ENCODE assay signal across 1 cellular context in the genomic region with DNA sequence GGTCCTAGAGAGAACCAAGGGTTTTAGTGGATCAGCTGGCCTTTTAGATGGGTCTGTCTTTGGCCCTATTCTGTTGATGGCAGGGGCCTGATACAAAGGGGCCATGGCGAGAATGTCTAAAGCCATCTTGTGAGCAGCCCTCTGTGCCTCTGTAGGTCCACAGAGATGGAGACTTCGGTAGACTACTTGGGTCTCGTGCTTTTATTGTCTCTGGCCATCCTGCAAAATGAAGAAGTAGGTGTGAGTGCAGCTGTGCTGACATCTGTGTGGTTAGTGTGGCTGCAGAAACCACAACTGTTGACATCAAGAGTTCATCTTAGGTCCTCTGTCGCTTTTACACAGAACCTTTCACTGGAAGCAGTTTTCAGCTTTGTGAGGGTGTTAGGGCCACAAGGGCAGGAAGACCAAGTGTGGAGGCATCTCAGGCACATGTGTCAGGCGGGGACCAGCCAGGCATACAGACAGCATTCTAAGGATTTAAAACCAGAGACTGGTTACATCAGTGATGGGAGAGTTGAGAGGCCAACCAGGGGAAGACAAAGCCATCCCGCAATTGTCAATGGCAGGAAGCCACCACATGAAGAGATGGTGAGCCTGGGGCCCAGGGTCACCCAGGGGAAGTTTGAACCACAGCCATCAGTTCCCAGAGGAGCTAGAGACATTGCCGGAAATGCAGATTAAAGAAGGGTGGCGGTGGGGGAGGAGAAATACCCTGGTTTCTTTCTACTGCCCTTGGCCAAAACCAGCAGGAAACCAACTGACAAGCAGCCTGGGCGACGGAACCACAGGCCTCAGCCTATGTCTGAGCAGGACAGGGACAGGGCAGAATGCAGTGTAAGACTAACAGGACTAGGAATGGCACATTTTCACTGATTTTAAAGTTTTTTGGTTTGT.
TF ChIP-seq lines count a peak whose summit lies in the region.

No MANE protein-coding gene starts in this region.

TF ChIP-seq in K562, 482 proteins besides CTCF, POLR2A, EP300 and RAD21 (continued from another document and continues in another):
- TF ChIP-seq, protein P1, sequence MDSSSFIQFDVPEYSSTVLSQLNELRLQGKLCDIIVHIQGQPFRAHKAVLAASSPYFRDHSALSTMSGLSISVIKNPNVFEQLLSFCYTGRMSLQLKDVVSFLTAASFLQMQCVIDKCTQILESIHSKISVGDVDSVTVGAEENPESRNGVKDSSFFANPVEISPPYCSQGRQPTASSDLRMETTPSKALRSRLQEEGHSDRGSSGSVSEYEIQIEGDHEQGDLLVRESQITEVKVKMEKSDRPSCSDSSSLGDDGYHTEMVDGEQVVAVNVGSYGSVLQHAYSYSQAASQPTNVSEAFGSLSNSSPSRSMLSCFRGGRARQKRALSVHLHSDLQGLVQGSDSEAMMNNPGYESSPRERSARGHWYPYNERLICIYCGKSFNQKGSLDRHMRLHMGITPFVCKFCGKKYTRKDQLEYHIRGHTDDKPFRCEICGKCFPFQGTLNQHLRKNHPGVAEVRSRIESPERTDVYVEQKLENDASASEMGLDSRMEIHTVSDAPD (CRISPR knock-in tag; IDR thresholded peaks at IDR 0.05), result no peak
- TF ChIP-seq, protein P2, sequence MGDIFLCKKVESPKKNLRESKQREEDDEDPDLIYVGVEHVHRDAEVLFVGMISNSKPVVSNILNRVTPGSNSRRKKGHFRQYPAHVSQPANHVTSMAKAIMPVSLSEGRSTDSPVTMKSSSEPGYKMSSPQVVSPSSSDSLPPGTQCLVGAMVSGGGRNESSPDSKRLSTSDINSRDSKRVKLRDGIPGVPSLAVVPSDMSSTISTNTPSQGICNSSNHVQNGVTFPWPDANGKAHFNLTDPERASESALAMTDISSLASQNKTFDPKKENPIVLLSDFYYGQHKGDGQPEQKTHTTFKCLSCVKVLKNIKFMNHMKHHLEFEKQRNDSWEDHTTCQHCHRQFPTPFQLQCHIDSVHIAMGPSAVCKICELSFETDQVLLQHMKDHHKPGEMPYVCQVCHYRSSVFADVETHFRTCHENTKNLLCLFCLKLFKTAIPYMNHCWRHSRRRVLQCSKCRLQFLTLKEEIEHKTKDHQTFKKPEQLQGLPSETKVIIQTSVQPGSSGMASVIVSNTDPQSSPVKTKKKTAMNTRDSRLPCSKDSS (IDR thresholded peaks at IDR 0.05; ENCODE audit: low read depth, partially characterized antibody), result no peak
- no peak for TF ChIP-seq MCM2 (IDR thresholded peaks at IDR 0.05; ENCODE audit: low read depth)
- TF ChIP-seq PHF20 (IDR thresholded peaks at IDR 0.05; ENCODE audit: partially characterized antibody), result no peak
- TF ChIP-seq, protein P3, sequence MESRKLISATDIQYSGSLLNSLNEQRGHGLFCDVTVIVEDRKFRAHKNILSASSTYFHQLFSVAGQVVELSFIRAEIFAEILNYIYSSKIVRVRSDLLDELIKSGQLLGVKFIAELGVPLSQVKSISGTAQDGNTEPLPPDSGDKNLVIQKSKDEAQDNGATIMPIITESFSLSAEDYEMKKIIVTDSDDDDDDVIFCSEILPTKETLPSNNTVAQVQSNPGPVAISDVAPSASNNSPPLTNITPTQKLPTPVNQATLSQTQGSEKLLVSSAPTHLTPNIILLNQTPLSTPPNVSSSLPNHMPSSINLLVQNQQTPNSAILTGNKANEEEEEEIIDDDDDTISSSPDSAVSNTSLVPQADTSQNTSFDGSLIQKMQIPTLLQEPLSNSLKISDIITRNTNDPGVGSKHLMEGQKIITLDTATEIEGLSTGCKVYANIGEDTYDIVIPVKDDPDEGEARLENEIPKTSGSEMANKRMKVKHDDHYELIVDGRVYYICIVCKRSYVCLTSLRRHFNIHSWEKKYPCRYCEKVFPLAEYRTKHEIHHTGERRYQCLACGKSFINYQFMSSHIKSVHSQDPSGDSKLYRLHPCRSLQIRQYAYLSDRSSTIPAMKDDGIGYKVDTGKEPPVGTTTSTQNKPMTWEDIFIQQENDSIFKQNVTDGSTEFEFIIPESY (CRISPR knock-in tag; IDR thresholded peaks at IDR 0.05), result no peak
- no peak for TF ChIP-seq STAG1 (CRISPR knock-in tag; IDR thresholded peaks at IDR 0.05; ENCODE audit: borderline replicate concordance)
- no peak for TF ChIP-seq BRD4 (IDR thresholded peaks at IDR 0.05)
- TF ChIP-seq, protein P4, sequence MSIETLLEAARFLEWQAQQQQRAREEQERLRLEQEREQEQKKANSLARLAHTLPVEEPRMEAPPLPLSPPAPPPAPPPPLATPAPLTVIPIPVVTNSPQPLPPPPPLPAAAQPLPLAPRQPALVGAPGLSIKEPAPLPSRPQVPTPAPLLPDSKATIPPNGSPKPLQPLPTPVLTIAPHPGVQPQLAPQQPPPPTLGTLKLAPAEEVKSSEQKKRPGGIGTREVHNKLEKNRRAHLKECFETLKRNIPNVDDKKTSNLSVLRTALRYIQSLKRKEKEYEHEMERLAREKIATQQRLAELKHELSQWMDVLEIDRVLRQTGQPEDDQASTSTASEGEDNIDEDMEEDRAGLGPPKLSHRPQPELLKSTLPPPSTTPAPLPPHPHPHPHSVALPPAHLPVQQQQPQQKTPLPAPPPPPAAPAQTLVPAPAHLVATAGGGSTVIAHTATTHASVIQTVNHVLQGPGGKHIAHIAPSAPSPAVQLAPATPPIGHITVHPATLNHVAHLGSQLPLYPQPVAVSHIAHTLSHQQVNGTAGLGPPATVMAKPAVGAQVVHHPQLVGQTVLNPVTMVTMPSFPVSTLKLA (conservative IDR thresholded peaks at IDR 0.05), result no peak
- TF ChIP-seq, protein P5, sequence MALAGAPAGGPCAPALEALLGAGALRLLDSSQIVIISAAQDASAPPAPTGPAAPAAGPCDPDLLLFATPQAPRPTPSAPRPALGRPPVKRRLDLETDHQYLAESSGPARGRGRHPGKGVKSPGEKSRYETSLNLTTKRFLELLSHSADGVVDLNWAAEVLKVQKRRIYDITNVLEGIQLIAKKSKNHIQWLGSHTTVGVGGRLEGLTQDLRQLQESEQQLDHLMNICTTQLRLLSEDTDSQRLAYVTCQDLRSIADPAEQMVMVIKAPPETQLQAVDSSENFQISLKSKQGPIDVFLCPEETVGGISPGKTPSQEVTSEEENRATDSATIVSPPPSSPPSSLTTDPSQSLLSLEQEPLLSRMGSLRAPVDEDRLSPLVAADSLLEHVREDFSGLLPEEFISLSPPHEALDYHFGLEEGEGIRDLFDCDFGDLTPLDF (CRISPR knock-in tag; IDR thresholded peaks at IDR 0.05), result no peak
- TF ChIP-seq SMARCC2 (IDR thresholded peaks at IDR 0.05; ENCODE audit: low read depth), result no peak
- no peak for TF ChIP-seq MTA1 (IDR thresholded peaks at IDR 0.05; ENCODE audit: borderline replicate concordance)
- no peak for TF ChIP-seq KAT2B (IDR thresholded peaks at IDR 0.05; ENCODE audit: low read depth, low read length)
- TF ChIP-seq TCF7 (IDR thresholded peaks at IDR 0.05; ENCODE audit: borderline replicate concordance), result no peak
- TF ChIP-seq SRSF1 (IDR thresholded peaks at IDR 0.05; ENCODE audit: low read depth, low read length), result no peak
- TF ChIP-seq KDM4B (IDR thresholded peaks at IDR 0.05; ENCODE audit: borderline replicate concordance in 2 of 2, low read depth in 1 of 2), result no peak
- TF ChIP-seq, protein P6, sequence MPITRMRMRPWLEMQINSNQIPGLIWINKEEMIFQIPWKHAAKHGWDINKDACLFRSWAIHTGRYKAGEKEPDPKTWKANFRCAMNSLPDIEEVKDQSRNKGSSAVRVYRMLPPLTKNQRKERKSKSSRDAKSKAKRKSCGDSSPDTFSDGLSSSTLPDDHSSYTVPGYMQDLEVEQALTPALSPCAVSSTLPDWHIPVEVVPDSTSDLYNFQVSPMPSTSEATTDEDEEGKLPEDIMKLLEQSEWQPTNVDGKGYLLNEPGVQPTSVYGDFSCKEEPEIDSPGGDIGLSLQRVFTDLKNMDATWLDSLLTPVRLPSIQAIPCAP (CRISPR knock-in tag; IDR thresholded peaks at IDR 0.05; ENCODE audit: borderline replicate concordance), result no peak
- TF ChIP-seq BACH1 (tag; IDR thresholded peaks at IDR 0.05), result peak; percentile 36; the same call in 1 of the 2 replicates
- TF ChIP-seq, protein P7, sequence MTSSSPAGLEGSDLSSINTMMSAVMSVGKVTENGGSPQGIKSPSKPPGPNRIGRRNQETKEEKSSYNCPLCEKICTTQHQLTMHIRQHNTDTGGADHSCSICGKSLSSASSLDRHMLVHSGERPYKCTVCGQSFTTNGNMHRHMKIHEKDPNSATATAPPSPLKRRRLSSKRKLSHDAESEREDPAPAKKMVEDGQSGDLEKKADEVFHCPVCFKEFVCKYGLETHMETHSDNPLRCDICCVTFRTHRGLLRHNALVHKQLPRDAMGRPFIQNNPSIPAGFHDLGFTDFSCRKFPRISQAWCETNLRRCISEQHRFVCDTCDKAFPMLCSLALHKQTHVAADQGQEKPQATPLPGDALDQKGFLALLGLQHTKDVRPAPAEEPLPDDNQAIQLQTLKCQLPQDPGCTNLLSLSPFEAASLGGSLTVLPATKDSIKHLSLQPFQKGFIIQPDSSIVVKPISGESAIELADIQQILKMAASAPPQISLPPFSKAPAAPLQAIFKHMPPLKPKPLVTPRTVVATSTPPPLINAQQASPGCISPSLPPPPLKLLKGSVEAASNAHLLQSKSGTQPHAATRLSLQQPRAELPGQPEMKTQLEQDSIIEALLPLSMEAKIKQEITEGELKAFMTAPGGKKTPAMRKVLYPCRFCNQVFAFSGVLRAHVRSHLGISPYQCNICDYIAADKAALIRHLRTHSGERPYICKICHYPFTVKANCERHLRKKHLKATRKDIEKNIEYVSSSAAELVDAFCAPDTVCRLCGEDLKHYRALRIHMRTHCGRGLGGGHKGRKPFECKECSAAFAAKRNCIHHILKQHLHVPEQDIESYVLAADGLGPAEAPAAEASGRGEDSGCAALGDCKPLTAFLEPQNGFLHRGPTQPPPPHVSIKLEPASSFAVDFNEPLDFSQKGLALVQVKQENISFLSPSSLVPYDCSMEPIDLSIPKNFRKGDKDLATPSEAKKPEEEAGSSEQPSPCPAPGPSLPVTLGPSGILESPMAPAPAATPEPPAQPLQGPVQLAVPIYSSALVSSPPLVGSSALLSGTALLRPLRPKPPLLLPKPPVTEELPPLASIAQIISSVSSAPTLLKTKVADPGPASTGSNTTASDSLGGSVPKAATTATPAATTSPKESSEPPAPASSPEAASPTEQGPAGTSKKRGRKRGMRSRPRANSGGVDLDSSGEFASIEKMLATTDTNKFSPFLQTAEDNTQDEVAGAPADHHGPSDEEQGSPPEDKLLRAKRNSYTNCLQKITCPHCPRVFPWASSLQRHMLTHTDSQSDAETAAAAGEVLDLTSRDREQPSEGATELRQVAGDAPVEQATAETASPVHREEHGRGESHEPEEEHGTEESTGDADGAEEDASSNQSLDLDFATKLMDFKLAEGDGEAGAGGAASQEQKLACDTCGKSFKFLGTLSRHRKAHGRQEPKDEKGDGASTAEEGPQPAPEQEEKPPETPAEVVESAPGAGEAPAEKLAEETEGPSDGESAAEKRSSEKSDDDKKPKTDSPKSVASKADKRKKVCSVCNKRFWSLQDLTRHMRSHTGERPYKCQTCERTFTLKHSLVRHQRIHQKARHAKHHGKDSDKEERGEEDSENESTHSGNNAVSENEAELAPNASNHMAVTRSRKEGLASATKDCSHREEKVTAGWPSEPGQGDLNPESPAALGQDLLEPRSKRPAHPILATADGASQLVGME (CRISPR knock-in tag; IDR thresholded peaks at IDR 0.05), result no peak
- no peak for TF ChIP-seq SREBF1 (IDR thresholded peaks at IDR 0.05; ENCODE audit: borderline replicate concordance, low read depth, low read length)
- no peak for TF ChIP-seq SMAD3 (CRISPR knock-in tag; conservative IDR thresholded peaks at IDR 0.05)
- TF ChIP-seq FOXK2 (conservative IDR thresholded peaks at IDR 0.05 in 1 of 2, IDR thresholded peaks at IDR 0.05 in 1 of 2; ENCODE audit: low read depth in 2 of 2), result no peak
- peak; percentile 25; the same call in 1 of the 2 replicates for TF ChIP-seq SPI1 (IDR thresholded peaks at IDR 0.05; ENCODE audit: borderline replicate concordance, low read depth, low read length)
- TF ChIP-seq KLF16 (IDR thresholded peaks at IDR 0.05), result peak; percentile 63; the same call in 1 of the 2 replicates
- TF ChIP-seq ELF1 (tag; IDR thresholded peaks at IDR 0.05), result no peak
- TF ChIP-seq CEBPB (tag; IDR thresholded peaks at IDR 0.05), result no peak
- TF ChIP-seq, protein P8, sequence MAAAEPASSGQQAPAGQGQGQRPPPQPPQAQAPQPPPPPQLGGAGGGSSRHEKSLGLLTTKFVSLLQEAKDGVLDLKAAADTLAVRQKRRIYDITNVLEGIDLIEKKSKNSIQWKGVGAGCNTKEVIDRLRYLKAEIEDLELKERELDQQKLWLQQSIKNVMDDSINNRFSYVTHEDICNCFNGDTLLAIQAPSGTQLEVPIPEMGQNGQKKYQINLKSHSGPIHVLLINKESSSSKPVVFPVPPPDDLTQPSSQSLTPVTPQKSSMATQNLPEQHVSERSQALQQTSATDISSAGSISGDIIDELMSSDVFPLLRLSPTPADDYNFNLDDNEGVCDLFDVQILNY (CRISPR knock-in tag; IDR thresholded peaks at IDR 0.05), result no peak
- peak; percentile 82 for TF ChIP-seq ZNF766 (CRISPR knock-in tag; conservative IDR thresholded peaks at IDR 0.05)
- TF ChIP-seq JUN (IDR thresholded peaks at IDR 0.05; ENCODE audit: borderline replicate concordance, low read depth, low read length), result no peak
- no peak for TF ChIP-seq JUN (CRISPR knock-in tag; IDR thresholded peaks at IDR 0.05; ENCODE audit: borderline replicate concordance)
- no peak for TF ChIP-seq ESRRB (CRISPR knock-in tag; IDR thresholded peaks at IDR 0.05; ENCODE audit: borderline replicate concordance)
- TF ChIP-seq, protein P9, sequence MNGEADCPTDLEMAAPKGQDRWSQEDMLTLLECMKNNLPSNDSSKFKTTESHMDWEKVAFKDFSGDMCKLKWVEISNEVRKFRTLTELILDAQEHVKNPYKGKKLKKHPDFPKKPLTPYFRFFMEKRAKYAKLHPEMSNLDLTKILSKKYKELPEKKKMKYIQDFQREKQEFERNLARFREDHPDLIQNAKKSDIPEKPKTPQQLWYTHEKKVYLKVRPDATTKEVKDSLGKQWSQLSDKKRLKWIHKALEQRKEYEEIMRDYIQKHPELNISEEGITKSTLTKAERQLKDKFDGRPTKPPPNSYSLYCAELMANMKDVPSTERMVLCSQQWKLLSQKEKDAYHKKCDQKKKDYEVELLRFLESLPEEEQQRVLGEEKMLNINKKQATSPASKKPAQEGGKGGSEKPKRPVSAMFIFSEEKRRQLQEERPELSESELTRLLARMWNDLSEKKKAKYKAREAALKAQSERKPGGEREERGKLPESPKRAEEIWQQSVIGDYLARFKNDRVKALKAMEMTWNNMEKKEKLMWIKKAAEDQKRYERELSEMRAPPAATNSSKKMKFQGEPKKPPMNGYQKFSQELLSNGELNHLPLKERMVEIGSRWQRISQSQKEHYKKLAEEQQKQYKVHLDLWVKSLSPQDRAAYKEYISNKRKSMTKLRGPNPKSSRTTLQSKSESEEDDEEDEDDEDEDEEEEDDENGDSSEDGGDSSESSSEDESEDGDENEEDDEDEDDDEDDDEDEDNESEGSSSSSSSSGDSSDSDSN (IDR thresholded peaks at IDR 0.05; ENCODE audit: borderline replicate concordance in 1 of 2, low read depth in 2 of 2, low read length in 2 of 2), result no peak
- peak; percentile 56; the same call in 1 of the 2 replicates for TF ChIP-seq NCOA1 (IDR thresholded peaks at IDR 0.05; ENCODE audit: low read depth)
- TF ChIP-seq, protein P10, sequence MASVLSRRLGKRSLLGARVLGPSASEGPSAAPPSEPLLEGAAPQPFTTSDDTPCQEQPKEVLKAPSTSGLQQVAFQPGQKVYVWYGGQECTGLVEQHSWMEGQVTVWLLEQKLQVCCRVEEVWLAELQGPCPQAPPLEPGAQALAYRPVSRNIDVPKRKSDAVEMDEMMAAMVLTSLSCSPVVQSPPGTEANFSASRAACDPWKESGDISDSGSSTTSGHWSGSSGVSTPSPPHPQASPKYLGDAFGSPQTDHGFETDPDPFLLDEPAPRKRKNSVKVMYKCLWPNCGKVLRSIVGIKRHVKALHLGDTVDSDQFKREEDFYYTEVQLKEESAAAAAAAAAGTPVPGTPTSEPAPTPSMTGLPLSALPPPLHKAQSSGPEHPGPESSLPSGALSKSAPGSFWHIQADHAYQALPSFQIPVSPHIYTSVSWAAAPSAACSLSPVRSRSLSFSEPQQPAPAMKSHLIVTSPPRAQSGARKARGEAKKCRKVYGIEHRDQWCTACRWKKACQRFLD (CRISPR knock-in tag; IDR thresholded peaks at IDR 0.05), result peak; percentile 72; the same call in 1 of the 2 replicates
- TF ChIP-seq ETV5 (CRISPR knock-in tag; IDR thresholded peaks at IDR 0.05; ENCODE audit: low read depth), result peak; percentile 11; the same call in 1 of the 2 replicates
- no peak for TF ChIP-seq GABPB2 (CRISPR knock-in tag; conservative IDR thresholded peaks at IDR 0.05)
